Comparison of ENCODE assay signal across 8 cellular contexts in the genomic region with DNA sequence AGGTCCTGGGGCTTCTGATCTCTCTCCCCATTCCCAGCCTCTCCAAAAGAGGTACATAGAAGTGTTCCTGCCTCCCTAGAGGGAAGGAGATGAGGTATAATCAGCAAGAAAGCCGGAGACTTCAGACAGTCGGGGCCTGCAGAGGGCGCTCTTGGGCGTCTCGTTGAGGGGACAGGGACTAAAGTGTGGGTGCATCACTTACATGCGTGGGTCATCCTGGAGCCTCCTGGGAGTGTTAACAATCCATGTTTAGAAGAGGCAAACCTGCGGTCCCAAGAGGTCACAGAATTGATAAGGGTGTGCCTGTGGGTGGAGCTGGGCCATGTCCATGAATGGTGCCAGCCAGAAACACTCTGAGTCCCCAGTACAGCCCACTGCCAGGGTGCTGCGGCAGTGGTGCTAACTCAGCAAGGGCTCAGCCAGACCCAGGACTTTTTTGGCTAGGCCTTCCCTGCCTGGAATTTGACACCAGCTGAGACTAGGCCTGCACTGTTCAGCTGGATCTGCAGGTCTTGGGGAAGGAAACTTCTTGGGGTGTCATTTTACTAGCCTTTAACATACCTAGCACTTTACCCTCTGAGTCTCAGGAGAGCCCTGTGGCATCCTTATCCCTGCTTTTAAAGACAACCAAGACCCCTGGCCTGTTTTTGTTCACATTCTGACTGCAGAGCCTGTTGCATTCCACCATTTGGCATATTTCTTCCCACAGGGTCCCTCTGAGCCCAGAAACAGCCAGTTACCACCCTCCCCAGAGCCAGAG. TPM values are rescaled to one million over a fixed set of nuclear protein-coding genes. Genes with fewer than 3 reads are reported as not detected.
DNase-seq lines count a peak whose midpoint lies in the region; ATAC-seq, FAIRE-seq and TF ChIP-seq lines count a peak whose summit lies in the region.

No MANE protein-coding gene starts in this region.

- H3K4me3 ChIP-seq in GM12878 = no peak overlapping the region
- H3K4me3 ChIP-seq in tibial artery = no peak overlapping the region

- H3K4me1 ChIP-seq in GM12878 (ENCODE audit: control insufficient read depth, insufficient read depth, low read length) (peaks cover 10% of the 10 kb centered on the region; the same call in 1 of the 2 replicates), tibial artery (peaks cover 0 to 47% (median 37%) of the 10 kb centered on the region in 4 donors)

- in situ Hi-C loops in GM13977 (cut with MboI; ENCODE audit: low pct_unique_long_range_greater_than_20kb, low sequenced_read_pairs, unreplicated experiment) (no loop called here), GM12878 (cut with MboI) (no loop called here)

- no peak overlapping the region for H3K9ac ChIP-seq in GM12878 (ENCODE audit: control insufficient read depth, insufficient read depth, low read length)

- RAD21 ChIA-PET in GM12878 (lab: Charles Lee; ENCODE audit: unreplicated experiment) = no interaction called here

- H3K27ac ChIP-seq in GM12878 (ENCODE audit: control insufficient read depth, insufficient read depth) (no peak overlapping the region), tibial artery (peak overlapping the region; percentile 42 to 63)

- DNase-seq in GM13977 (ENCODE audit: low spot score) (no peak), RKO (ENCODE audit: low spot score) (peak; percentile 47), GM12878 (ENCODE audit: low read depth, low spot score) (no peak), left kidney (ENCODE audit: low read depth, low spot score) (peak; percentile 27), tibial artery (no peak), hepatic stellate cell (ENCODE audit: low spot score) (no peak), NCI-H1436 (lab: John Stamatoyannopoulos, UW) (no peak)

- TF ChIP-seq POLR2A in GM12878 (IDR thresholded peaks at IDR 0.05; ENCODE audit: low read depth, low read length) = no peak; the same call in none of the 2 replicates

- intact Hi-C loops in GM12878 (cut with micrococcal nuclease; ENCODE audit: unreplicated experiment) = no loop called here
- intact Hi-C loops in tibial artery (cut with DNase I; ENCODE audit: low total_unique reads) = no loop called here

- H3K27me3 ChIP-seq in GM12878 (replicated peaks in 1 of 2; ENCODE audit: control insufficient read depth in 2 of 2, insufficient read depth in 2 of 2, low read length in 1 of 2) = no peaks in the 10 kb centered on the region
- H3K27me3 ChIP-seq in tibial artery = no peaks in the 10 kb centered on the region

- FAIRE-seq in GM12878 (lab: Jason Lieb, UNC) = no peak

- no TSS peak for BruUV-seq in GM12878 (replicated peaks; lab: Mats Ljungman, UMichigan)

- 57% methylated on average over 8 of the region's 8 CpGs for WGBS in GM12878 (ENCODE audit: insufficient coverage, insufficient replicate concordance, low lambda C conversion rate, missing lambda C conversion rate)

- H2AFZ ChIP-seq in GM12878 (ENCODE audit: control insufficient read depth, low read depth, low read length) = no peak overlapping the region

- CTCF ChIA-PET in GM12878 (lab: Yijun Ruan, JAX) = interaction anchor here (0.7 to 2.4 kb wide), 8 partner anchors 11 to 45 kb away, joined by 3 to 9 read pairs (median 6); no protein-coding TSS in a partner anchor

- H3K79me2 ChIP-seq in GM12878 (ENCODE audit: control insufficient read depth, insufficient read depth, low read length) = peaks cover 22% of the 10 kb centered on the region

- TF ChIP-seq CTCF in GM13977 (IDR thresholded peaks at IDR 0.05; ENCODE audit: extremely low read depth, insufficient read depth, missing control alignments) (peak; percentile 65), GM12878 (IDR thresholded peaks at IDR 0.05 in 2 of 3, conservative IDR thresholded peaks at IDR 0.05 in 1 of 3; ENCODE audit: control insufficient read depth in 2 of 3, extremely low read depth in 1 of 3, insufficient read depth in 1 of 3, low read depth in 3 of 3, low read length in 3 of 3) (peak; percentile 18 to 57 (median 41); a peak in 4 of 6 replicates), tibial artery (IDR thresholded peaks at IDR 0.05) (peak in 1 of 2 experiments; percentile 21)

- no peak overlapping the region for H3K4me2 ChIP-seq in GM12878 (ENCODE audit: control insufficient read depth, insufficient read depth)

- peaks cover 11 to 28% of the 10 kb centered on the region in 2 experiments; a peak in 3 of 4 replicates for H3K36me3 ChIP-seq in GM12878 (ENCODE audit: control insufficient read depth in 2 of 2, insufficient read depth in 2 of 2, low read length in 1 of 2)
- peaks cover 0 to 28% (median 0%) of the 10 kb centered on the region in 3 donors for H3K36me3 ChIP-seq in tibial artery

- no peak for TF ChIP-seq RAD21 in GM12878 (IDR thresholded peaks at IDR 0.05; ENCODE audit: insufficient read depth, low read depth, low read length)

- TF ChIP-seq EP300 in GM12878 (IDR thresholded peaks at IDR 0.05; ENCODE audit: borderline replicate concordance in 1 of 2, control insufficient read depth in 1 of 2, low read depth in 2 of 2, low read length in 2 of 2) = no peak

- SMC1A ChIA-PET in GM12878 (lab: Charles Lee; ENCODE audit: uncharacterized antibody, unreplicated experiment) = interaction anchor here (1.0 kb wide), 1 partner anchor 18 kb away, joined by 3 read pairs; a partner anchor contains a TSS

- POLR2A ChIA-PET in GM12878 (lab: Charles Lee) = interaction anchor here (0.6 to 1.2 kb wide), 2 partner anchors 18 to 55 kb away, joined by 4 to 7 read pairs; a partner anchor contains a TSS

- H3K9me3 ChIP-seq in GM12878 (replicated peaks; ENCODE audit: control insufficient read depth, insufficient read depth, low read length) (no peaks in the 10 kb centered on the region), tibial artery (no peaks in the 10 kb centered on the region)

- ATAC-seq in GM12878 (peak; percentile 25), GM18868 (IDR thresholded peaks at IDR 0.05; ENCODE audit: unreplicated experiment) (no peak)

- peaks cover 7% of the 10 kb centered on the region for H4K20me1 ChIP-seq in GM12878 (ENCODE audit: control insufficient read depth, insufficient read depth)

RNA-seq across cellular contexts. Expression of a gene that starts 5.5 kb away (rescaled TPM):
- total RNA-seq in GM12878 (2013; cell fraction: nucleolus; rRNA removed) = 37.4 and 44.8 TPM in 2 replicates
- 64.1 and 75.4 TPM in 2 replicates for total RNA-seq in GM12878 (2014; rRNA removed)
- 10.1 and 12.0 TPM in 2 replicates for total RNA-seq in GM12878 (2014; rRNA removed; fragmentation: Illumina TruSeq; extraction: Trizol)
- total RNA-seq in GM12878 (2021) = 55.7 and 58.4 TPM in 2 replicates
- 4.8 TPM for polyA plus RNA-seq in GM12878 (2011; ENCODE audit: low read depth)
- polyA plus RNA-seq in GM12878 (2011; rRNA removed) = 6.3 and 18.3 TPM in 2 replicates
- 31.1 and 59.0 TPM in 2 replicates for polyA plus RNA-seq in GM12878 (2011; cell fraction: cytosol; rRNA removed)
- 60.2 and 70.8 TPM in 2 replicates for polyA plus RNA-seq in GM12878 (2011; cell fraction: nucleus; rRNA removed)
- 27.7 and 31.7 TPM in 2 replicates for polyA plus RNA-seq in GM12878 (2012)
- polyA plus RNA-seq in GM12878 (2014; fragmentation: Illumina TruSeq; extraction: Trizol) = 2.1 and 8.4 TPM in 2 replicates
- 1 to 10 TPM in 1 of 2 experiments, under 1 TPM in 1; 1.00 to 4.4 TPM for polyA plus RNA-seq in GM12878 (2014; fragmentation: Nextera tagmentation; extraction: Ambion mirVana)
- 72.1 and 83.6 TPM in 2 replicates for polyA plus RNA-seq in GM12878 (2014; rRNA removed)
- 10 to 100 TPM; 68.5 to 77.6 TPM for polyA plus RNA-seq in GM12878 (2016; fragmentation: Nextera tagmentation; extraction: Ambion mirVana)
- 5.0 and 15.1 TPM in 2 replicates for polyA minus RNA-seq in GM12878 (2011; rRNA and poly(A)+ RNA removed)
- polyA minus RNA-seq in GM12878 (2011; cell fraction: cytosol; rRNA and poly(A)+ RNA removed) = 8.5 and 15.4 TPM in 2 replicates
- 22.6 and 40.6 TPM in 2 replicates for polyA minus RNA-seq in GM12878 (2011; cell fraction: nucleus; rRNA and poly(A)+ RNA removed)

RNA-seq across cellular contexts. Expression of a gene that starts 8.3 kb away (rescaled TPM):
- total RNA-seq in GM12878 (2013; cell fraction: nucleolus; rRNA removed) = 0.32 and 0.69 TPM in 2 replicates
- 0.05 TPM in 1 of 2 replicates, not detected in the other for total RNA-seq in GM12878 (2014; rRNA removed)
- not detected in 2 replicates for total RNA-seq in GM12878 (2014; rRNA removed; fragmentation: Illumina TruSeq; extraction: Trizol)
- total RNA-seq in GM12878 (2021) = 0.18 and 0.29 TPM in 2 replicates
- not detected for polyA plus RNA-seq in GM12878 (2011; ENCODE audit: low read depth)
- polyA plus RNA-seq in GM12878 (2011; rRNA removed) = 0.04 TPM in 1 of 2 replicates, not detected in the other
- 0.09 and 0.13 TPM in 2 replicates for polyA plus RNA-seq in GM12878 (2011; cell fraction: cytosol; rRNA removed)
- polyA plus RNA-seq in GM12878 (2011; cell fraction: nucleus; rRNA removed) = 0.39 and 0.50 TPM in 2 replicates
- polyA plus RNA-seq in GM12878 (2012) = 0.06 TPM in 1 of 2 replicates, not detected in the other
- polyA plus RNA-seq in GM12878 (2014; fragmentation: Illumina TruSeq; extraction: Trizol) = 0.04 TPM in 1 of 2 replicates, not detected in the other
- polyA plus RNA-seq in GM12878 (2014; fragmentation: Nextera tagmentation; extraction: Ambion mirVana) = not detected
- polyA plus RNA-seq in GM12878 (2014; rRNA removed) = 0.04 and 0.32 TPM in 2 replicates
- not detected for polyA plus RNA-seq in GM12878 (2016; fragmentation: Nextera tagmentation; extraction: Ambion mirVana)
- 0.10 TPM in 1 of 2 replicates, not detected in the other for polyA minus RNA-seq in GM12878 (2011; rRNA and poly(A)+ RNA removed)
- polyA minus RNA-seq in GM12878 (2011; cell fraction: cytosol; rRNA and poly(A)+ RNA removed) = not detected in 2 replicates
- polyA minus RNA-seq in GM12878 (2011; cell fraction: nucleus; rRNA and poly(A)+ RNA removed) = 0.19 and 0.24 TPM in 2 replicates

RNA-seq across cellular contexts. Expression of a gene that starts 17.8 kb away (rescaled TPM):
- total RNA-seq in GM12878 (2013; cell fraction: nucleolus; rRNA removed) = 3.6 and 5.4 TPM in 2 replicates
- 70.2 and 109 TPM in 2 replicates for total RNA-seq in GM12878 (2014; rRNA removed)
- 12.9 and 17.1 TPM in 2 replicates for total RNA-seq in GM12878 (2014; rRNA removed; fragmentation: Illumina TruSeq; extraction: Trizol)
- 81.4 and 90.1 TPM in 2 replicates for total RNA-seq in GM12878 (2021)
- 15.5 TPM for polyA plus RNA-seq in GM12878 (2011; ENCODE audit: low read depth)
- polyA plus RNA-seq in GM12878 (2011; rRNA removed) = 8.8 and 20.8 TPM in 2 replicates
- 29.8 and 63.0 TPM in 2 replicates for polyA plus RNA-seq in GM12878 (2011; cell fraction: cytosol; rRNA removed)
- 16.4 and 22.6 TPM in 2 replicates for polyA plus RNA-seq in GM12878 (2011; cell fraction: nucleus; rRNA removed)
- polyA plus RNA-seq in GM12878 (2012) = 49.9 and 87.0 TPM in 2 replicates
- polyA plus RNA-seq in GM12878 (2014; fragmentation: Illumina TruSeq; extraction: Trizol) = 0.33 and 3.9 TPM in 2 replicates
- polyA plus RNA-seq in GM12878 (2014; fragmentation: Nextera tagmentation; extraction: Ambion mirVana) = 10 to 100 TPM in 1 of 2 experiments, 1 to 10 TPM in 1; 3.0 to 17.8 TPM
- polyA plus RNA-seq in GM12878 (2014; rRNA removed) = 97.9 and 134 TPM in 2 replicates
- polyA plus RNA-seq in GM12878 (2016; fragmentation: Nextera tagmentation; extraction: Ambion mirVana) = 100 to 1,000 TPM; 191 to 214 TPM
- polyA minus RNA-seq in GM12878 (2011; rRNA and poly(A)+ RNA removed) = 14.3 and 25.4 TPM in 2 replicates
- polyA minus RNA-seq in GM12878 (2011; cell fraction: cytosol; rRNA and poly(A)+ RNA removed) = 12.2 and 12.8 TPM in 2 replicates
- polyA minus RNA-seq in GM12878 (2011; cell fraction: nucleus; rRNA and poly(A)+ RNA removed) = 4.4 and 8.3 TPM in 2 replicates

RNA-seq across cellular contexts. Expression of a gene that starts 41.5 kb away (rescaled TPM):
- total RNA-seq in GM12878 (2013; cell fraction: nucleolus; rRNA removed) = 209 and 222 TPM in 2 replicates
- total RNA-seq in GM12878 (2014; rRNA removed) (27.5 and 32.3 TPM in 2 replicates), GM12878 (2014; rRNA removed; fragmentation: Illumina TruSeq; extraction: Trizol) (27.1 and 29.0 TPM in 2 replicates), GM12878 (2021) (45.1 and 47.3 TPM in 2 replicates)
- polyA plus RNA-seq in GM12878 (2011; ENCODE audit: low read depth) = 15.9 TPM
- polyA plus RNA-seq in GM12878 (2011; rRNA removed) (32.4 and 57.0 TPM in 2 replicates), GM12878 (2014; fragmentation: Illumina TruSeq; extraction: Trizol) (32.9 and 40.6 TPM in 2 replicates), GM12878 (2014; fragmentation: Nextera tagmentation; extraction: Ambion mirVana) (1 to 10 TPM; 3.5 to 5.7 TPM), GM12878 (2014; rRNA removed) (56.8 and 63.5 TPM in 2 replicates), GM12878 (2016; fragmentation: Nextera tagmentation; extraction: Ambion mirVana) (10 to 100 TPM; 39.4 to 46.7 TPM)
- polyA plus RNA-seq in GM12878 (2011; cell fraction: cytosol; rRNA removed) = 52.5 and 59.8 TPM in 2 replicates
- 243 and 264 TPM in 2 replicates for polyA plus RNA-seq in GM12878 (2011; cell fraction: nucleus; rRNA removed)
- 30.2 and 32.0 TPM in 2 replicates for polyA plus RNA-seq in GM12878 (2012)
- 58.5 and 59.1 TPM in 2 replicates for polyA minus RNA-seq in GM12878 (2011; rRNA and poly(A)+ RNA removed)
- polyA minus RNA-seq in GM12878 (2011; cell fraction: cytosol; rRNA and poly(A)+ RNA removed) = 11.9 and 12.9 TPM in 2 replicates
- 64.8 and 107 TPM in 2 replicates for polyA minus RNA-seq in GM12878 (2011; cell fraction: nucleus; rRNA and poly(A)+ RNA removed)

RNA-seq across cellular contexts. Expression of a gene that starts 56.8 kb away (rescaled TPM):
- 21.7 and 22.1 TPM in 2 replicates for total RNA-seq in GM12878 (2013; cell fraction: nucleolus; rRNA removed)
- 55.7 and 59.2 TPM in 2 replicates for total RNA-seq in GM12878 (2014; rRNA removed)
- 80.2 and 85.4 TPM in 2 replicates for total RNA-seq in GM12878 (2014; rRNA removed; fragmentation: Illumina TruSeq; extraction: Trizol)
- total RNA-seq in GM12878 (2021) = 52.2 and 56.3 TPM in 2 replicates
- polyA plus RNA-seq in GM12878 (2011; ENCODE audit: low read depth) = 30.1 TPM
- 58.8 and 62.1 TPM in 2 replicates for polyA plus RNA-seq in GM12878 (2011; rRNA removed)
- polyA plus RNA-seq in GM12878 (2011; cell fraction: cytosol; rRNA removed) = 37.8 and 46.6 TPM in 2 replicates
- 18.3 and 22.8 TPM in 2 replicates for polyA plus RNA-seq in GM12878 (2011; cell fraction: nucleus; rRNA removed)
- polyA plus RNA-seq in GM12878 (2012) = 43.4 and 52.4 TPM in 2 replicates
- polyA plus RNA-seq in GM12878 (2014; fragmentation: Illumina TruSeq; extraction: Trizol) = 141 and 156 TPM in 2 replicates
- 100 to 1,000 TPM; 149 to 168 TPM for polyA plus RNA-seq in GM12878 (2014; fragmentation: Nextera tagmentation; extraction: Ambion mirVana)
- polyA plus RNA-seq in GM12878 (2014; rRNA removed) = 68.6 and 73.3 TPM in 2 replicates
- 100 to 1,000 TPM; 141 to 148 TPM for polyA plus RNA-seq in GM12878 (2016; fragmentation: Nextera tagmentation; extraction: Ambion mirVana)
- polyA minus RNA-seq in GM12878 (2011; rRNA and poly(A)+ RNA removed) = 24.4 and 30.7 TPM in 2 replicates
- polyA minus RNA-seq in GM12878 (2011; cell fraction: cytosol; rRNA and poly(A)+ RNA removed) = 12.3 and 15.4 TPM in 2 replicates
- 6.2 and 11.0 TPM in 2 replicates for polyA minus RNA-seq in GM12878 (2011; cell fraction: nucleus; rRNA and poly(A)+ RNA removed)

Comparison
In these comparisons a context has a peak if more than half of its experiments do, and no peak if none do; other contexts are left out.
1. DNase-seq: peak in RKO (single experiment) and left kidney (single experiment); none in GM13977 (single experiment), GM12878 (single experiment), tibial artery (0 of 2), hepatic stellate cell (single experiment) and NCI-H1436 (single experiment).